In the genomic region with DNA sequence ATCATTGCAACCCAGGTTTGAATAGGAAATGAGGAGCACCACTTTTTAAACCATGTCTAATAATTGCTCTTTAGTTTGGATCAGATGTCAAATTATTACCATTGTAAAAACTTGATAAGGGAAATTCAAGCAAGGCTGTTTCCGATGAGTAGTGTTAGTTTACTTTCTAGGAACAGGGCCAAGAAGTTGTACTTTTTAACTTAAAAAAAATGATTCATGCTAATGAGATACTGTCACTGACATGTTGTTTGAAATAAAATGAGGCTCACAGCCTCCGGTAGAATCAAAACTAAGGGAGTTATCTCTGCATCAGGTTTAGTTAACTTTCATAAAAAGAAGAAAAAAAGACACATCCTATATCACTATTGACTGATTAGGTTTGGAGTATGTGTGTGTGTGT, we compare ENCODE assay signal across 16 cellular contexts. TPM values are rescaled to one million over a fixed set of nuclear protein-coding genes. Genes with fewer than 3 reads are reported as not detected.
DNase-seq lines count a peak whose midpoint lies in the region; ATAC-seq and TF ChIP-seq lines count a peak whose summit lies in the region.
"Had no signal": no experiment of that assay in that cellular context is flagged by ENCODE, and none has a peak within 500 bp of the region (broad histone marks: within the 10 kb centered on the region; RNA-seq: fewer than 3 reads in every experiment).

No MANE protein-coding gene starts in this region.

- H3K27me3 ChIP-seq in MM.1S (replicated peaks; ENCODE audit: insufficient read depth, low read length), result no peaks in the 10 kb centered on the region
- H3K27me3 ChIP-seq in naive thymus-derived CD4-positive, alpha-beta T cell (ENCODE audit: control insufficient read depth in 2 of 2, insufficient read depth in 2 of 2, low read length in 2 of 2), result no peaks in the 10 kb centered on the region
- H3K27me3 ChIP-seq: left lung, ovary had no signal

- in situ Hi-C loops in astrocyte of the spinal cord (cut with HindIII; ENCODE audit: low sequenced_read_pairs), result no loop called here

- ATAC-seq in naive thymus-derived CD4-positive, alpha-beta T cell, result no peak
- no peak for ATAC-seq in HG02970 (IDR thresholded peaks at IDR 0.05; ENCODE audit: low FRiP score, unreplicated experiment)
- ATAC-seq: left lung had no signal

- H3K4me1 ChIP-seq in MM.1S (ENCODE audit: low read length), result peaks cover 77% of the 10 kb centered on the region
- peaks cover 22 to 37% of the 10 kb centered on the region in 2 donors for H3K4me1 ChIP-seq in naive thymus-derived CD4-positive, alpha-beta T cell (ENCODE audit: control insufficient read depth in 2 of 2, insufficient read depth in 2 of 2, low read length in 2 of 2)

- H3K4me1 Mint-ChIP-seq in naive thymus-derived CD4-positive, alpha-beta T cell, result peaks cover 49 to 75% (median 68%) of the 10 kb centered on the region in 7 donors

- POLR2A ChIA-PET in naive thymus-derived CD4-positive, alpha-beta T cell (lab: Charles Lee), result no interaction called here

- intact Hi-C loops in naive thymus-derived CD4-positive, alpha-beta T cell (cut with micrococcal nuclease), result loop anchor here in 1 of 2 donors (1.0 kb wide), 1 partner anchor 22 kb away; no protein-coding TSS in a partner anchor

- H3K36me3 Mint-ChIP-seq in naive thymus-derived CD4-positive, alpha-beta T cell, result peaks cover 0 to 29% (median 0%) of the 10 kb centered on the region in 5 donors
- H3K36me3 Mint-ChIP-seq: brain had no signal

- peak overlapping the region; percentile 18; the same call in 1 of the 2 replicates for H3K27ac ChIP-seq in MM.1S (ENCODE audit: low read length)
- no peak overlapping the region for H3K27ac ChIP-seq in naive thymus-derived CD4-positive, alpha-beta T cell (ENCODE audit: low read depth, low read length)
- H3K27ac ChIP-seq: ovary had no signal

- H3K9ac ChIP-seq in MM.1S (ENCODE audit: low read length), result peak overlapping the region; percentile 19; the same call in 1 of the 2 replicates

- H3K9me3 ChIP-seq in MM.1S (replicated peaks; ENCODE audit: insufficient read depth, low read length), result no peaks in the 10 kb centered on the region
- no peaks in the 10 kb centered on the region for H3K9me3 ChIP-seq in naive thymus-derived CD4-positive, alpha-beta T cell (ENCODE audit: control insufficient read depth in 2 of 3, low read length in 3 of 3)
- H3K9me3 ChIP-seq: left lung, ovary had no signal

- CTCF ChIA-PET in naive thymus-derived CD4-positive, alpha-beta T cell (lab: Charles Lee), result no interaction called here

- H3K79me2 ChIP-seq in MM.1S (ENCODE audit: low read length), result peaks cover 100% of the 10 kb centered on the region

- no peaks in the 10 kb centered on the region for H3K9me3 Mint-ChIP-seq in naive thymus-derived CD4-positive, alpha-beta T cell
- H3K9me3 Mint-ChIP-seq: brain had no signal

- peaks cover 34% of the 10 kb centered on the region for H3K36me3 ChIP-seq in MM.1S (replicated peaks; ENCODE audit: insufficient read depth, low read length)
- no peaks in the 10 kb centered on the region for H3K36me3 ChIP-seq in naive thymus-derived CD4-positive, alpha-beta T cell (ENCODE audit: control insufficient read depth in 2 of 3, insufficient read depth in 3 of 3, low read length in 3 of 3)
- H3K36me3 ChIP-seq: left lung, ovary had no signal

- no peak overlapping the region for H2AFZ ChIP-seq in MM.1S (ENCODE audit: low read length)

- H3K27ac Mint-ChIP-seq in naive thymus-derived CD4-positive, alpha-beta T cell, result no peak overlapping the region
- H3K27ac Mint-ChIP-seq: brain had no signal

- H3K4me3 Mint-ChIP-seq in naive thymus-derived CD4-positive, alpha-beta T cell, result peak overlapping the region in 2 of 10 donors; percentile 16 to 29
- H3K4me3 Mint-ChIP-seq: brain had no signal

- H4K20me1 ChIP-seq in MM.1S (ENCODE audit: insufficient read depth, low read length), result no peaks in the 10 kb centered on the region

- no peak for TF ChIP-seq CTCF in MM.1S (IDR thresholded peaks at IDR 0.05; ENCODE audit: low read length)
- no peak for TF ChIP-seq CTCF in astrocyte of the spinal cord (IDR thresholded peaks at IDR 0.05; ENCODE audit: low read depth, low read length)

- peak overlapping the region; percentile 40 for H3K4me2 ChIP-seq in MM.1S (ENCODE audit: low read depth, low read length)

- no peaks in the 10 kb centered on the region for H3K9me2 ChIP-seq in MM.1S (replicated peaks; ENCODE audit: insufficient read depth, low read length)

- peaks cover 30% of the 10 kb centered on the region for H3F3A ChIP-seq in MM.1S (ENCODE audit: insufficient read depth, low read length)

- H3K4me3 ChIP-seq in MM.1S (ENCODE audit: low read length) (no peak overlapping the region), astrocyte of the spinal cord (ENCODE audit: low read depth, low read length) (no peak overlapping the region)
- H3K4me3 ChIP-seq in naive thymus-derived CD4-positive, alpha-beta T cell (ENCODE audit: low read length), result no peak overlapping the region
- H3K4me3 ChIP-seq: left lung, ovary had no signal

- no peaks in the 10 kb centered on the region for H3K27me3 Mint-ChIP-seq in naive thymus-derived CD4-positive, alpha-beta T cell

- peak; percentile 27 for DNase-seq in DMS79 (lab: John Stamatoyannopoulos, UW)
- DNase-seq in MM.1S, result no peak
- DNase-seq in astrocyte of the spinal cord (ENCODE audit: low read depth, low spot score), result peak; percentile 74
- DNase-seq in lung microvascular endothelial cell (ENCODE audit: low read depth in 2 of 2), result peak; percentile 77 to 82
- DNase-seq in naive thymus-derived CD4-positive, alpha-beta T cell, result no peak
- no peak for DNase-seq in activated naive CD4-positive, alpha-beta T cell (lab: John Stamatoyannopoulos, UW)
- DNase-seq: activated CD4-positive, alpha-beta T cell treated with anti-CD3 and anti-CD28 coated beads, Interleukin-2, amount 50 U/mL, for 1 hour; DMS153; Karpas-422; left lung; NCI-H446 treated with DMSO at 0.1 percent for 48 hours; ovary; SIG-M5; stimulated activated CD4-positive, alpha-beta T cell treated with anti-CD3 and anti-CD28 coated beads, Interleukin-4, amount 100 ng/mL, for 24 hours had no signal

RNA-seq across cellular contexts. Expression of gene SUPT3H, which starts 55.2 kb away (rescaled TPM):
- total RNA-seq in lung microvascular endothelial cell, result 2.4 and 2.8 TPM in 2 replicates
- 10 to 100 TPM in 4 of 5 experiments, 1 to 10 TPM in 1; 10.0 to 16.0 (median 12.7) TPM for total RNA-seq in naive thymus-derived CD4-positive, alpha-beta T cell
- 10 to 100 TPM in 1 of 2 donors, 1 to 10 TPM in 1; 8.0 to 15.5 TPM for polyA plus RNA-seq in naive thymus-derived CD4-positive, alpha-beta T cell

Comparison
In these comparisons a context has a peak if more than half of its experiments do, and no peak if none do; other contexts are left out.
1. DNase-seq: peak in DMS79 (single experiment), astrocyte of the spinal cord (single experiment) and lung microvascular endothelial cell (2 of 2); none in MM.1S (single experiment), naive thymus-derived CD4-positive, alpha-beta T cell (0 of 9) and activated naive CD4-positive, alpha-beta T cell (0 of 4).